8 cellular contexts compared by ENCODE assay signal in genomic region chr20:36605309-36606170, GRCh38. TPM values are rescaled to one million over a fixed set of nuclear protein-coding genes. Genes with fewer than 3 reads are reported as not detected.
DNase-seq lines count a peak whose midpoint lies in the region; ATAC-seq and TF ChIP-seq lines count a peak whose summit lies in the region.

Gene RAB5IF, plus strand, starts transcription at chr20:36605779. Its CDS starts 173 bp downstream, at chr20:36605952.

- TF ChIP-seq CTCF in fibroblast of lung (conservative IDR thresholded peaks at IDR 0.05 in 1 of 2, IDR thresholded peaks at IDR 0.05 in 1 of 2; ENCODE audit: low read depth in 1 of 2, low read length in 2 of 2) = peak; percentile 80 to 86

- no peaks in the 10 kb centered on the region for H3K4me1 ChIP-seq in fibroblast of lung (ENCODE audit: control insufficient read depth, extremely low read depth, insufficient read depth, low read length)

- H3K9ac ChIP-seq in fibroblast of lung (ENCODE audit: insufficient read depth, low read length) = peak within 1 kb of the TSS; percentile 89

- ATAC-seq in GM21825 (IDR thresholded peaks at IDR 0.05; ENCODE audit: unreplicated experiment) = peak; percentile 77
- ATAC-seq in naive thymus-derived CD8-positive, alpha-beta T cell = peak; percentile 90 to 92

- no peaks in the 10 kb centered on the region for H3K27me3 Mint-ChIP-seq in naive thymus-derived CD8-positive, alpha-beta T cell

- peaks cover 0 to 28% (median 5%) of the 10 kb centered on the region in 3 donors for H3K36me3 Mint-ChIP-seq in naive thymus-derived CD8-positive, alpha-beta T cell

- H3K36me3 ChIP-seq in fibroblast of lung (ENCODE audit: control insufficient read depth, insufficient read depth, low read length) = peaks cover 5% of the 10 kb centered on the region

- peak within 1 kb of the TSS; percentile 89 for H3K27ac ChIP-seq in fibroblast of lung (ENCODE audit: insufficient read depth, low read length)

- no peaks in the 10 kb centered on the region for H3K27me3 ChIP-seq in fibroblast of lung (ENCODE audit: control insufficient read depth, insufficient read depth, low read length)

- H3K4me1 Mint-ChIP-seq in naive thymus-derived CD8-positive, alpha-beta T cell = peaks cover 15 to 45% (median 26%) of the 10 kb centered on the region in 4 donors

- peak within 1 kb of the TSS; percentile 89 for H2AFZ ChIP-seq in fibroblast of lung (ENCODE audit: low read length)

- H3K4me3 Mint-ChIP-seq in naive thymus-derived CD8-positive, alpha-beta T cell = peak within 1 kb of the TSS; percentile 92 to 98 (median 96)

- peak; percentile 99 for DNase-seq in Daoy (ENCODE audit: low read depth)
- peak; percentile 97 to 98 for DNase-seq in Kasumi-1 (lab: John Stamatoyannopoulos, UW)
- peak; percentile 99 for DNase-seq in RPMI7951 (ENCODE audit: low read depth)
- DNase-seq in activated T-helper 1 cell treated with anti-CD3 and anti-CD28 coated beads, Interleukin-2, amount 50 U/mL, for 16 hours (ENCODE audit: low read depth in 1 of 2, low spot score in 1 of 2) = peak; percentile 99 to 100
- peak; percentile 96 to 98 for DNase-seq in fibroblast of lung (ENCODE audit: low read depth in 2 of 2)
- DNase-seq in naive thymus-derived CD8-positive, alpha-beta T cell = peak; percentile 97 to 99 (median 99)
- DNase-seq in stimulated activated naive CD4-positive, alpha-beta T cell treated with Interleukin-2 at 50 U/mL for 16 hours (lab: John Stamatoyannopoulos, UW) = peak; percentile 99

- POLR2A ChIA-PET in naive thymus-derived CD8-positive, alpha-beta T cell (lab: Charles Lee) = interaction anchor here (0.6 to 25.2 kb wide), 26 partner anchors 10 to 651 kb away, joined by 3 to 448 read pairs (median 4); partner anchors contain the start of genes DSN1, NDRG3, SCAND1 and SLA2

- H4K20me1 ChIP-seq in fibroblast of lung (ENCODE audit: control insufficient read depth, extremely low read depth, insufficient read depth, low read length) = no peaks in the 10 kb centered on the region

- peak within 1 kb of the TSS; percentile 94 for H3K4me2 ChIP-seq in fibroblast of lung (ENCODE audit: extremely low read depth, insufficient read depth, low read length)

- H3K79me2 ChIP-seq in fibroblast of lung (ENCODE audit: control insufficient read depth, insufficient read depth, low read length) = peaks cover 26% of the 10 kb centered on the region

- H3K9me3 Mint-ChIP-seq in naive thymus-derived CD8-positive, alpha-beta T cell = no peaks in the 10 kb centered on the region

- peak within 1 kb of the TSS; percentile 92 to 99 (median 96) for H3K27ac Mint-ChIP-seq in naive thymus-derived CD8-positive, alpha-beta T cell

- peak within 1 kb of the TSS; percentile 90 to 97 (median 95) for H3K4me3 ChIP-seq in fibroblast of lung (replicated peaks in 1 of 4; ENCODE audit: control extremely low read depth in 1 of 4, insufficient read depth in 1 of 4, low read depth in 3 of 4, low read length in 4 of 4)

- no peaks in the 10 kb centered on the region for H3K9me3 ChIP-seq in fibroblast of lung (ENCODE audit: control insufficient read depth, insufficient read depth, low read depth, low read length)

RNA-seq across cellular contexts. Expression of gene RAB5IF, which starts in this region (rescaled TPM):
- 179 and 184 TPM in 2 replicates for total RNA-seq in Daoy (2014; rRNA removed; shearing (Covaris generic))
- 227 and 343 TPM in 2 replicates for total RNA-seq in RPMI7951 (2014; rRNA removed; shearing (Covaris generic))
- 58.0 and 61.9 TPM in 2 replicates for total RNA-seq in fibroblast of lung
- polyA plus RNA-seq in fibroblast of lung = 104 and 114 TPM in 2 replicates
- 78.9 and 100 TPM in 2 replicates for polyA plus RNA-seq in fibroblast of lung (2012)
- polyA minus RNA-seq in fibroblast of lung (ENCODE audit: low replicate concordance) = 34.2 and 34.5 TPM in 2 replicates
- 10 to 100 TPM; 58.1 to 59.7 TPM for total RNA-seq in naive thymus-derived CD8-positive, alpha-beta T cell
- polyA plus RNA-seq in naive thymus-derived CD8-positive, alpha-beta T cell = 100 to 1,000 TPM; 113 to 141 (median 138) TPM

Comparison
In these comparisons a context has a peak if more than half of its experiments do, and no peak if none do; other contexts are left out.
1. Peak in every context shown above with its lines: DNase-seq, ATAC-seq, H3K4me3 ChIP-seq and H3K27ac ChIP-seq.